In genomic region chr12:104890463-104891096, GRCh38 we compare ENCODE assay signal across 18 cellular contexts.
DNase-seq lines count a peak whose midpoint lies in the region; ATAC-seq and TF ChIP-seq lines count a peak whose summit lies in the region.
"Had no signal": no experiment of that assay in that cellular context is flagged by ENCODE, and none has a peak within 500 bp of the region (broad histone marks: within the 10 kb centered on the region; RNA-seq: fewer than 3 reads in every experiment).

No MANE protein-coding gene starts in this region.

- H3K4me3 Mint-ChIP-seq in activated naive CD4-positive, alpha-beta T cell treated with anti-CD3 and anti-CD28 coated beads, Interleukin-2, amount 50 U/mL, for 24 hours: no peak overlapping the region
- no peak overlapping the region for H3K4me3 Mint-ChIP-seq in activated naive CD4-positive, alpha-beta T cell treated with anti-CD3 and anti-CD28 coated beads, Interleukin-2, amount 10 ng/mL, durations not matched to agents 7 days and 5 days
- no peak overlapping the region for H3K4me3 Mint-ChIP-seq in activated T-helper 1 cell treated with anti-CD3 and anti-CD28 coated beads, Interleukin-12 subunit alpha, Interleukin-12 subunit beta, Interleukin-2, Interleukin-4 antibody, amounts not matched to agents 30 ng/mL and 10 ng/mL and 1 ng/mL, durations not matched to agents 14 hours and 24 hours and 36 hours
- H3K4me3 Mint-ChIP-seq: naive thymus-derived CD8-positive, alpha-beta T cell had no signal

- H3K27ac Mint-ChIP-seq in activated naive CD4-positive, alpha-beta T cell treated with anti-CD3 and anti-CD28 coated beads, Interleukin-2, amount 50 U/mL, for 24 hours: peak overlapping the region; percentile 89
- H3K27ac Mint-ChIP-seq in activated naive CD4-positive, alpha-beta T cell treated with anti-CD3 and anti-CD28 coated beads, Interleukin-2, amount 10 ng/mL, durations not matched to agents 7 days and 5 days: no peak overlapping the region
- peak overlapping the region; percentile 88 for H3K27ac Mint-ChIP-seq in activated T-helper 1 cell treated with anti-CD3 and anti-CD28 coated beads, Interleukin-12 subunit alpha, Interleukin-12 subunit beta, Interleukin-2, Interleukin-4 antibody, amounts not matched to agents 30 ng/mL and 10 ng/mL and 1 ng/mL, durations not matched to agents 14 hours and 24 hours and 36 hours
- H3K27ac Mint-ChIP-seq: naive thymus-derived CD8-positive, alpha-beta T cell had no signal

- peak; percentile 74 for ATAC-seq in HG03354 (IDR thresholded peaks at IDR 0.05; ENCODE audit: poor library complexity, severe bottlenecking, unreplicated experiment)
- ATAC-seq in upper lobe of right lung: peak; percentile 51
- ATAC-seq in GM19395 (IDR thresholded peaks at IDR 0.05; ENCODE audit: unreplicated experiment): no peak
- ATAC-seq: heart right ventricle; left lung; naive thymus-derived CD8-positive, alpha-beta T cell; Right ventricle myocardium inferior had no signal

- peaks cover 2% of the 10 kb centered on the region for H3K27me3 Mint-ChIP-seq in activated naive CD4-positive, alpha-beta T cell treated with anti-CD3 and anti-CD28 coated beads, Interleukin-2, amount 50 U/mL, for 24 hours
- H3K27me3 Mint-ChIP-seq in activated naive CD4-positive, alpha-beta T cell treated with anti-CD3 and anti-CD28 coated beads, Interleukin-2, amount 10 ng/mL, durations not matched to agents 7 days and 5 days: peaks cover 8% of the 10 kb centered on the region
- peaks cover 3% of the 10 kb centered on the region for H3K27me3 Mint-ChIP-seq in activated T-helper 1 cell treated with anti-CD3 and anti-CD28 coated beads, Interleukin-12 subunit alpha, Interleukin-12 subunit beta, Interleukin-2, Interleukin-4 antibody, amounts not matched to agents 30 ng/mL and 10 ng/mL and 1 ng/mL, durations not matched to agents 14 hours and 24 hours and 36 hours (ENCODE audit: insufficient read depth)

- intact Hi-C loops in activated T-helper 1 cell treated with anti-CD3 and anti-CD28 coated beads, Interleukin-12 subunit alpha, Interleukin-12 subunit beta, Interleukin-2, Interleukin-4 antibody, amounts not matched to agents 30 ng/mL and 10 ng/mL and 1 ng/mL, durations not matched to agents 14 hours and 24 hours and 36 hours (cut with micrococcal nuclease): loop anchor here (1.0 kb wide), 1 partner anchor 40 kb away; no protein-coding TSS in a partner anchor
- intact Hi-C loops in upper lobe of right lung (cut with DNase I): no loop called here

- no peaks in the 10 kb centered on the region for H3K4me1 ChIP-seq in upper lobe of right lung
- H3K4me1 ChIP-seq: adrenal gland, tibial nerve had no signal

- H3K36me3 ChIP-seq in upper lobe of right lung: no peaks in the 10 kb centered on the region
- H3K36me3 ChIP-seq: adrenal gland, heart right ventricle, left lung, tibial nerve had no signal

- no peaks in the 10 kb centered on the region for H3K27me3 ChIP-seq in upper lobe of right lung
- H3K27me3 ChIP-seq: adrenal gland, heart right ventricle, left lung, tibial nerve had no signal

- no peaks in the 10 kb centered on the region for H3K9me3 Mint-ChIP-seq in activated naive CD4-positive, alpha-beta T cell treated with anti-CD3 and anti-CD28 coated beads, Interleukin-2, amount 50 U/mL, for 24 hours
- H3K9me3 Mint-ChIP-seq in activated naive CD4-positive, alpha-beta T cell treated with anti-CD3 and anti-CD28 coated beads, Interleukin-2, amount 10 ng/mL, durations not matched to agents 7 days and 5 days: no peaks in the 10 kb centered on the region
- peaks cover 5% of the 10 kb centered on the region for H3K9me3 Mint-ChIP-seq in activated T-helper 1 cell treated with anti-CD3 and anti-CD28 coated beads, Interleukin-12 subunit alpha, Interleukin-12 subunit beta, Interleukin-2, Interleukin-4 antibody, amounts not matched to agents 30 ng/mL and 10 ng/mL and 1 ng/mL, durations not matched to agents 14 hours and 24 hours and 36 hours

- H3K4me1 Mint-ChIP-seq in activated naive CD4-positive, alpha-beta T cell treated with anti-CD3 and anti-CD28 coated beads, Interleukin-2, amount 50 U/mL, for 24 hours: peaks cover 9% of the 10 kb centered on the region
- no peaks in the 10 kb centered on the region for H3K4me1 Mint-ChIP-seq in activated naive CD4-positive, alpha-beta T cell treated with anti-CD3 and anti-CD28 coated beads, Interleukin-2, amount 10 ng/mL, durations not matched to agents 7 days and 5 days
- H3K4me1 Mint-ChIP-seq in activated T-helper 1 cell treated with anti-CD3 and anti-CD28 coated beads, Interleukin-12 subunit alpha, Interleukin-12 subunit beta, Interleukin-2, Interleukin-4 antibody, amounts not matched to agents 30 ng/mL and 10 ng/mL and 1 ng/mL, durations not matched to agents 14 hours and 24 hours and 36 hours (ENCODE audit: low read depth): peaks cover 9% of the 10 kb centered on the region
- H3K4me1 Mint-ChIP-seq: naive thymus-derived CD8-positive, alpha-beta T cell had no signal

- no peak overlapping the region for H3K4me3 ChIP-seq in upper lobe of right lung
- H3K4me3 ChIP-seq: adrenal gland, heart right ventricle, left lung, tibial nerve had no signal

- DNase-seq in activated naive CD4-positive, alpha-beta T cell treated with anti-CD3 and anti-CD28 coated beads, Interleukin-2, amount 10 ng/mL, durations not matched to agents 7 days and 5 days: no peak
- DNase-seq in activated T-helper 1 cell treated with anti-CD3 and anti-CD28 coated beads, Interleukin-12 subunit alpha, Interleukin-12 subunit beta, Interleukin-2, Interleukin-4 antibody, amounts not matched to agents 30 ng/mL and 10 ng/mL and 1 ng/mL, durations not matched to agents 14 hours and 24 hours and 36 hours (ENCODE audit: low spot score): no peak
- DNase-seq in upper lobe of right lung (no peak), C1 segment of cervical spinal cord (lab: John Stamatoyannopoulos, UW) (no peak), NCI-H1930 (lab: John Stamatoyannopoulos, UW) (no peak)
- DNase-seq: adrenal gland; cerebellar nuclear complex; heart right ventricle; IMR-90; left lung; naive thymus-derived CD8-positive, alpha-beta T cell; NCI-H187 treated with DMSO at 0.1 percent for 48 hours; NCI-H69 had no signal

- no peak for TF ChIP-seq CTCF in upper lobe of right lung (IDR thresholded peaks at IDR 0.05)

- H3K9me3 ChIP-seq in upper lobe of right lung: no peaks in the 10 kb centered on the region
- H3K9me3 ChIP-seq: adrenal gland, heart right ventricle, left lung, tibial nerve had no signal

- CTCF ChIA-PET in activated naive CD4-positive, alpha-beta T cell treated with anti-CD3 and anti-CD28 coated beads, Interleukin-2, amount 10 ng/mL, durations not matched to agents 7 days and 5 days (lab: Charles Lee): interaction anchor here (0.5 kb wide), 1 partner anchor 12 kb away, joined by 3 read pairs; no protein-coding TSS in a partner anchor

- no peak overlapping the region for H3K27ac ChIP-seq in upper lobe of right lung
- H3K27ac ChIP-seq: adrenal gland, heart right ventricle, left lung, tibial nerve had no signal

- no peaks in the 10 kb centered on the region for H3K36me3 Mint-ChIP-seq in activated naive CD4-positive, alpha-beta T cell treated with anti-CD3 and anti-CD28 coated beads, Interleukin-2, amount 50 U/mL, for 24 hours
- no peaks in the 10 kb centered on the region for H3K36me3 Mint-ChIP-seq in activated naive CD4-positive, alpha-beta T cell treated with anti-CD3 and anti-CD28 coated beads, Interleukin-2, amount 10 ng/mL, durations not matched to agents 7 days and 5 days
- peaks cover 12% of the 10 kb centered on the region for H3K36me3 Mint-ChIP-seq in activated T-helper 1 cell treated with anti-CD3 and anti-CD28 coated beads, Interleukin-12 subunit alpha, Interleukin-12 subunit beta, Interleukin-2, Interleukin-4 antibody, amounts not matched to agents 30 ng/mL and 10 ng/mL and 1 ng/mL, durations not matched to agents 14 hours and 24 hours and 36 hours (ENCODE audit: low read depth)
- H3K36me3 Mint-ChIP-seq: naive thymus-derived CD8-positive, alpha-beta T cell had no signal
